In genomic region chr2:206230060-206230890, GRCh38 we compare ENCODE assay signal across 13 cellular contexts. TPM values are rescaled to one million over a fixed set of nuclear protein-coding genes. Genes with fewer than 3 reads are reported as not detected.
A peak's percentile ranks its signal among the peaks of the same experiment; 100 is the strongest.
DNase-seq lines count a peak whose midpoint lies in the region; ATAC-seq, FAIRE-seq and TF ChIP-seq lines count a peak whose summit lies in the region.
"Had no signal": no experiment of that assay in that cellular context is flagged by ENCODE, and none has a peak within 500 bp of the region (broad histone marks: within the 10 kb centered on the region; RNA-seq: fewer than 3 reads in every experiment).

No MANE protein-coding gene starts in this region.

- FAIRE-seq in H1 (lab: Jason Lieb, UNC), result peak; percentile 66

- CTCF ChIA-PET in H1 (lab: Charles Lee; ENCODE audit: partially characterized antibody), result interaction anchor here (0.6 to 1.5 kb wide), 7 partner anchors 9 to 109 kb away, joined by 3 to 6 read pairs (median 3); no protein-coding TSS in a partner anchor

- no peak overlapping the region for H3K14ac ChIP-seq in H1 (ENCODE audit: insufficient read length)

- no peak for ATAC-seq in GM21786 (IDR thresholded peaks at IDR 0.05; ENCODE audit: unreplicated experiment)
- ATAC-seq: left lung had no signal

- H3K36me3 ChIP-seq in H1 (ENCODE audit: control insufficient read depth in 2 of 4, insufficient read depth in 4 of 4, low read length in 3 of 4), result no peaks in the 10 kb centered on the region
- H3K36me3 ChIP-seq: left lung had no signal

- H2BK5ac ChIP-seq in H1 (ENCODE audit: low read depth, low read length), result peak overlapping the region; percentile 35; the same call in 1 of the 2 replicates

- no peak overlapping the region for H3K9ac ChIP-seq in H1 (replicated peaks in 1 of 4; ENCODE audit: extremely low read depth in 1 of 4, low read depth in 3 of 4, low read length in 3 of 4)

- WGBS in H1 (ENCODE audit: extremely low coverage in 1 of 2, insufficient coverage in 1 of 2, insufficient read length in 1 of 2, insufficient replicate concordance in 2 of 2, low coverage in 1 of 2, low lambda C conversion rate in 2 of 2, missing lambda C conversion rate in 1 of 2), 2 experiments, result 63% methylated on average over 3 of the region's 3 CpGs; no CpG with 5 or more reads in 1 of the 2 experiments

- H4K91ac ChIP-seq in H1 (replicated peaks; ENCODE audit: insufficient read length, low read length), result peak overlapping the region; percentile 20

- no peak overlapping the region for H3K4me2 ChIP-seq in H1 (ENCODE audit: insufficient read depth in 1 of 2, low read depth in 2 of 2, low read length in 2 of 2)

- 0 out of 2 replicates have a peak overlapping the region, but pooled peaks have one; percentile 92 for H2BK20ac ChIP-seq in H1 (ENCODE audit: low read length)

- no peaks in the 10 kb centered on the region for H3K79me1 ChIP-seq in H1 (ENCODE audit: low read depth, low read length)

- no peak overlapping the region for H2BK120ac ChIP-seq in H1 (replicated peaks; ENCODE audit: low read depth, low read length)

- H3K36me3 Mint-ChIP-seq in type B pancreatic cell, result no peaks in the 10 kb centered on the region
- no peaks in the 10 kb centered on the region for H3K36me3 Mint-ChIP-seq in activated T-cell treated with anti-CD3 and anti-CD28 coated beads, Interleukin-2, amount 50 U/mL, for 24 hours (ENCODE audit: low read depth)

- H3K9me3 ChIP-seq in H1 (ENCODE audit: insufficient read depth in 2 of 2, low read depth in 1 of 2, low read length in 1 of 2), result no peaks in the 10 kb centered on the region
- H3K9me3 ChIP-seq: left lung had no signal

- no peaks in the 10 kb centered on the region for H3K9me3 Mint-ChIP-seq in type B pancreatic cell
- H3K9me3 Mint-ChIP-seq in activated T-cell treated with anti-CD3 and anti-CD28 coated beads, Interleukin-2, amount 50 U/mL, for 24 hours, result peaks cover 2% of the 10 kb centered on the region

- H4K8ac ChIP-seq in H1 (ENCODE audit: extremely low read depth, insufficient read depth, low read length), result no peak overlapping the region

- H3K18ac ChIP-seq in H1 (ENCODE audit: extremely low read depth, low read length), result 0 out of 2 replicates have a peak overlapping the region, but pooled peaks have one; percentile 2

- no peak overlapping the region for H2BK15ac ChIP-seq in H1 (ENCODE audit: low read length)

- 0 out of 2 replicates have a peak overlapping the region, but pooled peaks have one; percentile 45 for H2BK12ac ChIP-seq in H1 (ENCODE audit: low read depth, low read length)

- TF ChIP-seq POLR2A in H1 (IDR thresholded peaks at IDR 0.05; ENCODE audit: control extremely low read depth in 1 of 2, low read depth in 2 of 2, low read length in 2 of 2), result no peak

- H3K23ac ChIP-seq in H1 (ENCODE audit: insufficient read length), result no peak overlapping the region

- TF ChIP-seq RAD21 in H1 (IDR thresholded peaks at IDR 0.05 in 1 of 2, conservative IDR thresholded peaks at IDR 0.05 in 1 of 2; ENCODE audit: low read depth in 2 of 2, low read length in 2 of 2), result peak; percentile 55 to 58

- POLR2A ChIA-PET in H1 (lab: Charles Lee; ENCODE audit: partially characterized antibody), result interaction anchor here (0.9 kb wide), 1 partner anchor 17 kb away, joined by 4 read pairs; no protein-coding TSS in a partner anchor

- no peak overlapping the region for H3K4me3 ChIP-seq in H1 (ENCODE audit: extremely low read depth in 1 of 4, insufficient read depth in 2 of 4, low read depth in 3 of 4, low read length in 4 of 4)
- H3K4me3 ChIP-seq: dorsolateral prefrontal cortex, left lung had no signal

- peak overlapping the region; percentile 1; the same call in 1 of the 2 replicates for H2AFZ ChIP-seq in H1 (ENCODE audit: low read length)

- peak; percentile 7 for DNase-seq in NCI-H1092 treated with DMSO at 0.1 percent for 48 hours (lab: John Stamatoyannopoulos, UW)
- no peak for DNase-seq in NCI-H1092 (lab: John Stamatoyannopoulos, UW)
- peak; percentile 13 for DNase-seq in NCI-H526 treated with DMSO at 0.1 percent for 48 hours (lab: John Stamatoyannopoulos, UW)
- DNase-seq in H1 (ENCODE audit: low read depth in 1 of 2, low spot score in 2 of 2), result peak in 1 of 2 experiments; percentile 56
- no peak for DNase-seq in type B pancreatic cell (ENCODE audit: extremely low spot score, unreplicated experiment)
- no peak for DNase-seq in hippocampal formation (lab: John Stamatoyannopoulos, UW)
- DNase-seq in activated T-cell treated with anti-CD3 and anti-CD28 coated beads, Interleukin-2, amount 50 U/mL, for 24 hours, result no peak
- DNase-seq: activated CD8-positive, alpha-beta memory T cell treated with anti-CD3 and anti-CD28 coated beads, Interleukin-2, amount 50 U/mL, for 4 hours; dorsolateral prefrontal cortex; left lung; SHP77 treated with DMSO at 0.1 percent for 48 hours had no signal

- H3K4ac ChIP-seq in H1 (replicated peaks; ENCODE audit: insufficient read length, low read depth, low read length), result no peak overlapping the region

- no peaks in the 10 kb centered on the region for H3K27me3 Mint-ChIP-seq in type B pancreatic cell
- H3K27me3 Mint-ChIP-seq in activated T-cell treated with anti-CD3 and anti-CD28 coated beads, Interleukin-2, amount 50 U/mL, for 24 hours, result peaks cover 4% of the 10 kb centered on the region

- no peaks in the 10 kb centered on the region for H3K79me2 ChIP-seq in H1 (ENCODE audit: control insufficient read depth in 1 of 2, insufficient read depth in 2 of 2, low read length in 2 of 2)

- peak overlapping the region; percentile 84 for H3K27ac Mint-ChIP-seq in type B pancreatic cell
- no peak overlapping the region for H3K27ac Mint-ChIP-seq in activated T-cell treated with anti-CD3 and anti-CD28 coated beads, Interleukin-2, amount 50 U/mL, for 24 hours

- no peaks in the 10 kb centered on the region; the same call in 1 of the 2 replicates for H3K23me2 ChIP-seq in H1 (ENCODE audit: low read depth, low read length)

- no peak overlapping the region for H4K5ac ChIP-seq in H1 (ENCODE audit: insufficient read length, low read depth, low read length)

- H3K27ac ChIP-seq in H1 (ENCODE audit: low read depth, low read length), result 0 out of 2 replicates have a peak overlapping the region, but pooled peaks have one; percentile 34
- H3K27ac ChIP-seq: 22Rv1, dorsolateral prefrontal cortex, left lung had no signal

- H3K4me1 Mint-ChIP-seq in type B pancreatic cell (ENCODE audit: unreplicated experiment), result peaks cover 36% of the 10 kb centered on the region
- H3K4me1 Mint-ChIP-seq in activated T-cell treated with anti-CD3 and anti-CD28 coated beads, Interleukin-2, amount 50 U/mL, for 24 hours (ENCODE audit: low read depth), result peaks cover 7% of the 10 kb centered on the region

- no peak overlapping the region for H3K56ac ChIP-seq in H1 (replicated peaks; ENCODE audit: insufficient read length, low read depth, low read length)

- TF ChIP-seq EP300 in H1 (IDR thresholded peaks at IDR 0.05; ENCODE audit: borderline replicate concordance in 1 of 2, low read depth in 2 of 2, low read length in 2 of 2), result no peak

- H3K4me3 Mint-ChIP-seq in type B pancreatic cell, result peak overlapping the region; percentile 48
- no peak overlapping the region for H3K4me3 Mint-ChIP-seq in activated T-cell treated with anti-CD3 and anti-CD28 coated beads, Interleukin-2, amount 50 U/mL, for 24 hours

- no peaks in the 10 kb centered on the region for H3K27me3 ChIP-seq in H1 (replicated peaks in 1 of 4; ENCODE audit: control insufficient read depth in 3 of 4, extremely low read depth in 1 of 4, insufficient read depth in 3 of 4, low read length in 3 of 4)

- no peak overlapping the region for H2AK5ac ChIP-seq in H1 (ENCODE audit: low read depth, low read length)

- peaks cover 4 to 21% (median 11%) of the 10 kb centered on the region in 4 experiments; a peak in 6 of 7 replicates for H3K4me1 ChIP-seq in H1 (replicated peaks in 1 of 4; ENCODE audit: control insufficient read depth in 3 of 4, insufficient read depth in 4 of 4, low read length in 3 of 4)
- H3K4me1 ChIP-seq: left lung had no signal

- TF ChIP-seq CTCF in H1 (IDR thresholded peaks at IDR 0.05; ENCODE audit: control extremely low read depth in 1 of 3, insufficient read depth in 1 of 3, low read depth in 1 of 3, low read length in 3 of 3) (peak in 2 of 3 experiments; percentile 47 to 53; a peak in 3 of 4 replicates), type B pancreatic cell (conservative IDR thresholded peaks at IDR 0.05) (peak; percentile 45)

- H4K20me1 ChIP-seq in H1 (replicated peaks in 1 of 2; ENCODE audit: control insufficient read depth in 1 of 2, insufficient read depth in 2 of 2, low read length in 2 of 2), result no peaks in the 10 kb centered on the region

TF ChIP-seq in H1, 55 proteins besides CTCF, POLR2A, EP300 and RAD21 (continues in another document):
- TF ChIP-seq KDM4A (IDR thresholded peaks at IDR 0.05; ENCODE audit: low read depth, low read length, severe bottlenecking) (no peak), E2F6 (IDR thresholded peaks at IDR 0.05) (no peak), ZNF274 (IDR thresholded peaks at IDR 0.05; ENCODE audit: borderline replicate concordance, extremely low read depth, low read length) (no peak), TEAD4 (IDR thresholded peaks at IDR 0.05; ENCODE audit: low read depth, low read length) (peak; percentile 95), MAX (IDR thresholded peaks at IDR 0.05) (no peak), SIRT6 (IDR thresholded peaks at IDR 0.05; ENCODE audit: low read length) (no peak), SAP30 (IDR thresholded peaks at IDR 0.05; ENCODE audit: insufficient read depth, insufficient replicate concordance, low read length) (no peak), EGR1 (IDR thresholded peaks at IDR 0.05; ENCODE audit: borderline replicate concordance, low read depth, low read length) (no peak), YY1 (IDR thresholded peaks at IDR 0.05; ENCODE audit: low read depth, low read length) (no peak)

RNA-seq across cellular contexts. Expression of gene ZDBF2, which starts 44.2 kb away (rescaled TPM):
- 15.3 and 17.2 TPM in 2 replicates for total RNA-seq in H1 (2021; fragmentation: NEBNext Ultra II Directional; extraction: Animal tissue kit (Norgen Biotek cat#: 25700))
- 0.99 and 1.5 TPM in 2 replicates for polyA plus RNA-seq in H1 (2011; rRNA removed)
- polyA plus RNA-seq in H1 (2011; cell fraction: cytosol; rRNA removed), result 1.9 TPM
- polyA plus RNA-seq in H1 (2011; cell fraction: nucleus; rRNA removed), result 4.0 TPM
- polyA plus RNA-seq in H1 (2012, experiment 1 of 2), result 2.1 to 4.6 TPM (median 3.8 TPM) in 4 replicates
- 0.17 TPM for polyA plus RNA-seq in H1 (2012, experiment 2 of 2)
- polyA plus RNA-seq in H1 (2013, experiment 1 of 2), result 7.0 TPM
- 6.1 TPM for polyA plus RNA-seq in H1 (2013, experiment 2 of 2)
- polyA minus RNA-seq in H1 (2011; rRNA and poly(A)+ RNA removed), result 16.4 and 25.0 TPM in 2 replicates
- 6.5 TPM for polyA minus RNA-seq in H1 (2011; cell fraction: cytosol; rRNA and poly(A)+ RNA removed)
- 22.6 TPM for polyA minus RNA-seq in H1 (2011; cell fraction: nucleus; rRNA and poly(A)+ RNA removed)
- 28.3 and 35.1 TPM in 2 replicates for total RNA-seq in type B pancreatic cell (ENCODE audit: low replicate concordance)

Comparison
In these comparisons a context has a peak if more than half of its experiments do, and no peak if none do; other contexts are left out.
1. DNase-seq: peak in NCI-H1092 treated with DMSO at 0.1 percent for 48 hours (single experiment) and NCI-H526 treated with DMSO at 0.1 percent for 48 hours (single experiment); none in NCI-H1092 (single experiment), type B pancreatic cell (single experiment), hippocampal formation (0 of 2) and activated T-cell treated with anti-CD3 and anti-CD28 coated beads, Interleukin-2, amount 50 U/mL, for 24 hours (single experiment).